12 cellular contexts compared by ENCODE assay signal in the genomic region with DNA sequence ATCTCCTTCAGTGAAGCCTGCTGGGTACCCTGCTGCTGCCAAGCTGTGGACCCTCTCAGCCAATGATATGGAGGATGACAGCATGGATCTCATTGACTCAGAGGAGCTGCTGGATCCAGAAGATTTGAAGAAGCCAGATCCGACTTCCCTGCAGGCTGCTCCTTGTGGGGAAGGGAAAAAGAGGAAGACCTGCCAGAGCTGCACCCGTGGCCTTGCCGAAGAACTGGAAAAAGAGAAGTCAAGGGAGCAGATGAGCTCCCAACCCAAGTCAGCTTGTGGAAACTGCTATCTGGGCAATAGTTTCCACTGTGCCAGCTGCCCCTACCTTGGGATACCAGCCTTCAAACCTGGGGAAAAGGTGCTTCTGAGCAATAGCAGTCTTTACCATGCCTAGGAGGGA.
"Had no signal": no experiment of that assay in that cellular context is flagged by ENCODE, and none has a peak within 500 bp of the region (broad histone marks: within the 10 kb centered on the region; RNA-seq: fewer than 3 reads in every experiment).

No MANE protein-coding gene starts in this region.

- H3K4me1 Mint-ChIP-seq: immature natural killer cell, nephron progenitor cell had no signal

- H3K4me3 Mint-ChIP-seq: activated CD4-positive, alpha-beta memory T cell treated with anti-CD3 and anti-CD28 coated beads, Interleukin-2, amount 10 ng/mL, durations not matched to agents 7 days and 5 days; immature natural killer cell; nephron progenitor cell; T-helper 2 cell treated with Interferon-gamma antibody and Interleukin-4, amounts not matched to agents 5 μg/mL and 100 μg/mL, for 36 hours had no signal

- DNase-seq: activated CD4-positive, alpha-beta memory T cell treated with anti-CD3 and anti-CD28 coated beads, Interleukin-2, amount 10 ng/mL, durations not matched to agents 7 days and 5 days; activated CD4-positive, alpha-beta T cell treated with anti-CD3 and anti-CD28 coated beads for 1 hour; activated gamma-delta T cell; activated T-cell treated with anti-CD3 and anti-CD28 coated beads, Interleukin-2, amount 50 U/mL, for 48 hours; foreskin keratinocyte; immature natural killer cell; mesenchymal stem cell; nephron progenitor cell; psoas muscle; stimulated activated CD4-positive, alpha-beta T cell treated with anti-CD3 and anti-CD28 coated beads, Interleukin-12 subunit alpha, Interleukin-12 subunit beta, amount 100 ng/mL, for 4 hours; stimulated activated naive CD8-positive, alpha-beta T cell treated with anti-CD3 and anti-CD28 coated beads, Interleukin-15, Interleukin-2, amounts not matched to agents 100 U/mL and 50 U/mL, for 24 hours had no signal

- H3K4me3 ChIP-seq: psoas muscle had no signal

- H3K27ac ChIP-seq: foreskin keratinocyte, psoas muscle had no signal

- H3K27ac Mint-ChIP-seq: activated CD4-positive, alpha-beta memory T cell treated with anti-CD3 and anti-CD28 coated beads, Interleukin-2, amount 10 ng/mL, durations not matched to agents 7 days and 5 days; immature natural killer cell; nephron progenitor cell; T-helper 2 cell treated with Interferon-gamma antibody and Interleukin-4, amounts not matched to agents 5 μg/mL and 100 μg/mL, for 36 hours had no signal

- ATAC-seq: foreskin keratinocyte; psoas muscle; stimulated activated naive CD8-positive, alpha-beta T cell treated with anti-CD3 and anti-CD28 coated beads, Interleukin-15, Interleukin-2, amounts not matched to agents 100 U/mL and 50 U/mL, for 24 hours had no signal

- H3K4me1 ChIP-seq: foreskin keratinocyte, psoas muscle had no signal
